Comparison of ENCODE assay signal across 18 cellular contexts in the genomic region with DNA sequence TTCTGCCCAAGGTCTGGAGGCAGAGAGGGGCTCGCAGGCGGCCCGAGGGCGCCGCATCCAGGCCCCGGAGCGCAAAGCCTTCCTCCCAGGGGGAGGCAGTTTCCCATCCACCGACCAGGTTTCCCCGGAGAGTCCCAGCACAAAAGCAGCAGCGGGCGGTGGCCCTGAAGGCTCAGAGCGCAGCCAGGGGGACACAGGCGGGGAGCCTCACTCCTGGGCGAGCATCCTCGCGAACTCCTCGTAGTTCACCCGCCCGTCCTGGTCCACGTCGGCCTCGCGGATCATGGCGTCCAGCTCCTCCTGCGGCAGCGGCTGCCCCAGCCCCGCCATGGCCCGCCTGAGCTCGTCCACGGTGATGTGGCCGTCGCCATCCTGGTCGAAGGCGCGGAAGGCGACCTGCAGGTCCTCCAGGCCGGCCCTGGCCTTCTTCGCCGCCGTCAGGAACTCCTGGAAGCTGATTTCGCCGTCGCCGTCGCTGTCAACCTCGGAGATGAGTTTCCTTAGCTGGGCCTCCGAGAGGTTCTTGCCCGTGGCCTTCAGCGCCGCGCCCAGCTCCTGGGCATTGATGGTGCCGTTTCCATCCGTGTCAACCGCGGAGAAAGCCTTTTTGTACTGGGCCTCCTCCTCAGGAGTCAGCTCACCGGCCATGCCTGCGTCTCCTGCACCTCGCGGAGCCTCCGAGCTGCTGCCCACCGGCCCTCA. TPM values are rescaled to one million over a fixed set of nuclear protein-coding genes. Genes with fewer than 3 reads are reported as not detected.
DNase-seq lines count a peak whose midpoint lies in the region; FAIRE-seq and TF ChIP-seq lines count a peak whose summit lies in the region.
"Had no signal": no experiment of that assay in that cellular context is flagged by ENCODE, and none has a peak within 500 bp of the region (broad histone marks: within the 10 kb centered on the region; RNA-seq: fewer than 3 reads in every experiment).

No MANE protein-coding gene starts in this region.

- H2AFZ ChIP-seq in H1 (ENCODE audit: low read length), result no peak overlapping the region

- TF ChIP-seq POLR2A in H1 (IDR thresholded peaks at IDR 0.05; ENCODE audit: control extremely low read depth in 1 of 2, low read depth in 2 of 2, low read length in 2 of 2) (no peak), suprapubic skin (IDR thresholded peaks at IDR 0.05) (no peak), spleen (IDR thresholded peaks at IDR 0.05) (no peak)

- no peak overlapping the region for H2BK20ac ChIP-seq in H1 (ENCODE audit: low read length)

- no peak for TF ChIP-seq RAD21 in H1 (IDR thresholded peaks at IDR 0.05 in 1 of 2, conservative IDR thresholded peaks at IDR 0.05 in 1 of 2; ENCODE audit: low read depth in 2 of 2, low read length in 2 of 2)

- peaks cover 0 to 3% of the 10 kb centered on the region in 2 experiments for H4K20me1 ChIP-seq in H1 (replicated peaks in 1 of 2; ENCODE audit: control insufficient read depth in 1 of 2, insufficient read depth in 2 of 2, low read length in 2 of 2)

- H3K56ac ChIP-seq in H1 (replicated peaks; ENCODE audit: insufficient read length, low read depth, low read length), result no peak overlapping the region

- CTCF ChIA-PET in H1 (lab: Charles Lee; ENCODE audit: partially characterized antibody), result interaction anchor here (0.8 to 4.7 kb wide), 9 partner anchors 10 to 130 kb away, joined by 3 to 28 read pairs (median 4); no protein-coding TSS in a partner anchor

- peak overlapping the region; percentile 75; the same call in 1 of the 2 replicates for H2BK12ac ChIP-seq in H1 (ENCODE audit: low read depth, low read length)

- H3K4me1 ChIP-seq in H1 (replicated peaks in 1 of 4; ENCODE audit: control insufficient read depth in 3 of 4, insufficient read depth in 4 of 4, low read length in 3 of 4) (peaks cover 0 to 3% (median 0%) of the 10 kb centered on the region in 4 experiments; a peak in 1 of 7 replicates), suprapubic skin (peaks cover 60% of the 10 kb centered on the region), spleen (peaks cover 0 to 5% (median 0%) of the 10 kb centered on the region in 6 donors)

- no peak overlapping the region for H3K18ac ChIP-seq in H1 (ENCODE audit: extremely low read depth, low read length)

- TF ChIP-seq EP300 in H1 (IDR thresholded peaks at IDR 0.05; ENCODE audit: borderline replicate concordance in 1 of 2, low read depth in 2 of 2, low read length in 2 of 2) (no peak), suprapubic skin (IDR thresholded peaks at IDR 0.05) (no peak)

- no peak overlapping the region for H2AK5ac ChIP-seq in H1 (ENCODE audit: low read depth, low read length)

- FAIRE-seq in H1 (lab: Jason Lieb, UNC), result no peak

- H2BK120ac ChIP-seq in H1 (replicated peaks; ENCODE audit: low read depth, low read length), result no peak overlapping the region

- intact Hi-C loops in spleen (cut with DNase I; ENCODE audit: low total_unique reads), result no loop called here

- no peak overlapping the region for H3K14ac ChIP-seq in H1 (ENCODE audit: insufficient read length)

- TF ChIP-seq CTCF in H1 (IDR thresholded peaks at IDR 0.05; ENCODE audit: control extremely low read depth in 1 of 3, insufficient read depth in 1 of 3, low read depth in 1 of 3, low read length in 3 of 3) (no peak), suprapubic skin (IDR thresholded peaks at IDR 0.05) (no peak), spleen (IDR thresholded peaks at IDR 0.05 in 8 of 11, conservative IDR thresholded peaks at IDR 0.05 in 3 of 11) (no peak)

- no peaks in the 10 kb centered on the region for H3K79me1 ChIP-seq in H1 (ENCODE audit: low read depth, low read length)

- H3K36me3 ChIP-seq in H1 (ENCODE audit: control insufficient read depth in 2 of 4, insufficient read depth in 4 of 4, low read length in 3 of 4), result no peaks in the 10 kb centered on the region
- no peaks in the 10 kb centered on the region for H3K36me3 ChIP-seq in suprapubic skin
- no peaks in the 10 kb centered on the region for H3K36me3 ChIP-seq in spleen

- WGBS in H1 (ENCODE audit: extremely low coverage in 1 of 2, insufficient coverage in 1 of 2, insufficient read length in 1 of 2, insufficient replicate concordance in 2 of 2, low coverage in 1 of 2, low lambda C conversion rate in 2 of 2, missing lambda C conversion rate in 1 of 2), 2 experiments, result 94% methylated on average over 57 of the region's 61 CpGs; no CpG with 5 or more reads in 1 of the 2 experiments
- 86% methylated on average over 48 of the region's 61 CpGs for WGBS in suprapubic skin
- 91 to 95% (median 92%) methylated on average over 57 to 61 of the region's 61 CpGs for WGBS in spleen, 5 donors

- no peak overlapping the region for H4K8ac ChIP-seq in H1 (ENCODE audit: extremely low read depth, insufficient read depth, low read length)

- H4K91ac ChIP-seq in H1 (replicated peaks; ENCODE audit: insufficient read length, low read length), result peak overlapping the region; percentile 85

- H3K9ac ChIP-seq in H1 (replicated peaks in 1 of 4; ENCODE audit: extremely low read depth in 1 of 4, low read depth in 3 of 4, low read length in 3 of 4), result no peak overlapping the region

- H3K27ac ChIP-seq in H1 (ENCODE audit: low read depth, low read length), result no peak overlapping the region
- peak overlapping the region; percentile 82 for H3K27ac ChIP-seq in suprapubic skin
- H3K27ac ChIP-seq in spleen, result no peak overlapping the region
- H3K27ac ChIP-seq: 22Rv1 had no signal

- peak; percentile 53 for DNase-seq in activated effector memory CD4-positive, alpha-beta T cell treated with anti-CD3 and anti-CD28 coated beads, Interleukin-2, amount 50 U/mL, for 16 hours
- no peak for DNase-seq in activated effector memory CD4-positive, alpha-beta T cell treated with Interleukin-2 at 50 U/mL for 16 hours
- DNase-seq in H1 (ENCODE audit: low read depth in 1 of 2, low spot score in 2 of 2) (no peak), mesenteric fat pad (ENCODE audit: low spot score) (peak; percentile 87), suprapubic skin (ENCODE audit: low spot score in 2 of 2) (peak in 1 of 2 donors; percentile 77), spleen (no peak), A172 (ENCODE audit: low spot score) (no peak)
- DNase-seq in activated CD4-positive, alpha-beta T cell treated with anti-CD3 and anti-CD28 coated beads for 1 hour, result no peak
- DNase-seq: Calu3; CD4-positive, alpha-beta memory T cell; GF-D8; KBM-7; NCI-H1105; NCI-H1694 treated with DMSO at 0.1 percent for 48 hours had no signal

- H3K4ac ChIP-seq in H1 (replicated peaks; ENCODE audit: insufficient read length, low read depth, low read length), result no peak overlapping the region

- H3K9me3 ChIP-seq in H1 (ENCODE audit: insufficient read depth in 2 of 2, low read depth in 1 of 2, low read length in 1 of 2) (no peaks in the 10 kb centered on the region), suprapubic skin (no peaks in the 10 kb centered on the region), spleen (no peaks in the 10 kb centered on the region)

- no peak overlapping the region for H2BK15ac ChIP-seq in H1 (ENCODE audit: low read length)

- H4K5ac ChIP-seq in H1 (ENCODE audit: insufficient read length, low read depth, low read length), result no peak overlapping the region

- H3K4me3 ChIP-seq in H1 (ENCODE audit: extremely low read depth in 1 of 4, insufficient read depth in 2 of 4, low read depth in 3 of 4, low read length in 4 of 4) (no peak overlapping the region), suprapubic skin (peak overlapping the region; percentile 37), spleen (no peak overlapping the region)

- H3K27me3 ChIP-seq in H1 (replicated peaks in 1 of 4; ENCODE audit: control insufficient read depth in 3 of 4, extremely low read depth in 1 of 4, insufficient read depth in 3 of 4, low read length in 3 of 4) (no peaks in the 10 kb centered on the region), suprapubic skin (no peaks in the 10 kb centered on the region), spleen (replicated peaks in 1 of 7) (peaks cover 0 to 16% (median 0%) of the 10 kb centered on the region in 7 donors)

- no peak overlapping the region for H3K23ac ChIP-seq in H1 (ENCODE audit: insufficient read length)

- POLR2A ChIA-PET in H1 (lab: Charles Lee; ENCODE audit: partially characterized antibody), result interaction anchor here (0.8 to 2.4 kb wide), 3 partner anchors 11 to 53 kb away, joined by 3 to 5 read pairs (median 3); no protein-coding TSS in a partner anchor

- no peak overlapping the region for H3K4me2 ChIP-seq in H1 (ENCODE audit: insufficient read depth in 1 of 2, low read depth in 2 of 2, low read length in 2 of 2)

- no peak overlapping the region for H2BK5ac ChIP-seq in H1 (ENCODE audit: low read depth, low read length)

- H3K79me2 ChIP-seq in H1 (ENCODE audit: control insufficient read depth in 1 of 2, insufficient read depth in 2 of 2, low read length in 2 of 2), result no peaks in the 10 kb centered on the region

- peaks cover 12% of the 10 kb centered on the region; the same call in 1 of the 2 replicates for H3K23me2 ChIP-seq in H1 (ENCODE audit: low read depth, low read length)

RNA-seq across cellular contexts. Expression of a gene that starts 0.4 kb away (rescaled TPM):
- total RNA-seq in H1 (2021; fragmentation: NEBNext Ultra II Directional; extraction: Animal tissue kit (Norgen Biotek cat#: 25700)), result 0.38 TPM in 1 of 2 replicates, not detected in the other
- polyA plus RNA-seq in H1 (2011; rRNA removed) (0.09 TPM in 1 of 2 replicates, not detected in the other), spleen (under 1 TPM in 1 of 3 donors, not detected in 2; 0.13 TPM)
- polyA plus RNA-seq in H1 (2011; cell fraction: cytosol; rRNA removed), result not detected
- polyA plus RNA-seq in H1 (2011; cell fraction: nucleus; rRNA removed), result not detected
- not detected in 4 replicates for polyA plus RNA-seq in H1 (2012, experiment 1 of 2)
- polyA plus RNA-seq in H1 (2012, experiment 2 of 2), result not detected
- not detected for polyA plus RNA-seq in H1 (2013, experiment 1 of 2)
- polyA plus RNA-seq in H1 (2013, experiment 2 of 2), result not detected
- polyA minus RNA-seq in H1 (2011; rRNA and poly(A)+ RNA removed), result not detected in 2 replicates
- polyA minus RNA-seq in H1 (2011; cell fraction: cytosol; rRNA and poly(A)+ RNA removed), result not detected
- not detected for polyA minus RNA-seq in H1 (2011; cell fraction: nucleus; rRNA and poly(A)+ RNA removed)
- total RNA-seq in mesenteric fat pad (not detected), suprapubic skin (1,000 to 10,000 TPM in 3 of 4 donors, 100 to 1,000 TPM in 1; 429 to 3,135 (median 2,230) TPM), spleen (not detected)
- not detected in 2 replicates for total RNA-seq in A172 (2014; rRNA removed; shearing (Covaris generic))
- total RNA-seq: Calu3; CD4-positive, alpha-beta memory T cell; NCI-H460 had no signal
- polyA plus RNA-seq: AG04450; BJ; CD4-positive, alpha-beta memory T cell had no signal

RNA-seq across cellular contexts. Expression of a gene that starts 25.8 kb away (rescaled TPM):
- not detected in 2 replicates for total RNA-seq in H1 (2021; fragmentation: NEBNext Ultra II Directional; extraction: Animal tissue kit (Norgen Biotek cat#: 25700))
- polyA plus RNA-seq in H1 (2011; rRNA removed) (not detected in 2 replicates), spleen (under 1 TPM in 1 of 3 donors, not detected in 2; 0.10 TPM)
- polyA plus RNA-seq in H1 (2011; cell fraction: cytosol; rRNA removed), result not detected
- not detected for polyA plus RNA-seq in H1 (2011; cell fraction: nucleus; rRNA removed)
- polyA plus RNA-seq in H1 (2012, experiment 1 of 2), result not detected in 4 replicates
- not detected for polyA plus RNA-seq in H1 (2012, experiment 2 of 2)
- polyA plus RNA-seq in H1 (2013, experiment 1 of 2), result not detected
- polyA plus RNA-seq in H1 (2013, experiment 2 of 2), result not detected
- not detected in 2 replicates for polyA minus RNA-seq in H1 (2011; rRNA and poly(A)+ RNA removed)
- not detected for polyA minus RNA-seq in H1 (2011; cell fraction: cytosol; rRNA and poly(A)+ RNA removed)
- polyA minus RNA-seq in H1 (2011; cell fraction: nucleus; rRNA and poly(A)+ RNA removed), result not detected
- total RNA-seq in mesenteric fat pad (not detected), suprapubic skin (100 to 1,000 TPM in 2 of 4 donors, 10 to 100 TPM in 2; 27.4 to 296 (median 105) TPM), spleen (not detected)
- not detected in 2 replicates for total RNA-seq in A172 (2014; rRNA removed; shearing (Covaris generic))
- total RNA-seq: Calu3; CD4-positive, alpha-beta memory T cell; NCI-H460 had no signal
- polyA plus RNA-seq: AG04450; BJ; CD4-positive, alpha-beta memory T cell had no signal

Comparison
In these comparisons a context has a peak if more than half of its experiments do, and no peak if none do; other contexts are left out.
1. DNase-seq: peak in activated effector memory CD4-positive, alpha-beta T cell treated with anti-CD3 and anti-CD28 coated beads, Interleukin-2, amount 50 U/mL, for 16 hours (single experiment) and mesenteric fat pad (single experiment); none in activated effector memory CD4-positive, alpha-beta T cell treated with Interleukin-2 at 50 U/mL for 16 hours (single experiment), H1 (0 of 2), spleen (single experiment), activated CD4-positive, alpha-beta T cell treated with anti-CD3 and anti-CD28 coated beads for 1 hour (single experiment) and A172 (single experiment).
2. RNA of a gene that starts 0.4 kb away (total RNA-seq): 429 to 3,135 TPM in suprapubic skin; 0.38 TPM in H1, not detected in mesenteric fat pad (single experiment), not detected in spleen and not detected in A172; every median in the first group is over 100 times any median in the second.
3. RNA of a gene that starts 25.8 kb away (total RNA-seq): 27.4 to 296 TPM in suprapubic skin; not detected in H1, not detected in mesenteric fat pad (single experiment), not detected in spleen and not detected in A172; every median in the first group is over 10 times any median in the second.